ENCODE assay signal across 23 cellular contexts in genomic region chr19:55111238-55111831, GRCh38. TPM values are rescaled to one million over a fixed set of nuclear protein-coding genes. Genes with fewer than 3 reads are reported as not detected.
A peak's percentile ranks its signal among the peaks of the same experiment; 100 is the strongest.
DNase-seq lines count a peak whose midpoint lies in the region; ATAC-seq, FAIRE-seq and TF ChIP-seq lines count a peak whose summit lies in the region.
"Had no signal": no experiment of that assay in that cellular context is flagged by ENCODE, and none has a peak within 500 bp of the region (broad histone marks: within the 10 kb centered on the region; RNA-seq: fewer than 3 reads in every experiment).

No MANE protein-coding gene starts in this region.

- H3K4me1 ChIP-seq in mesenchymal stem cell (ENCODE audit: control insufficient read depth, insufficient read depth, low read depth, low read length) = peaks cover 44% of the 10 kb centered on the region
- peaks cover 32 to 59% (median 42%) of the 10 kb centered on the region in 4 donors for H3K4me1 ChIP-seq in stomach

- no peaks in the 10 kb centered on the region for H3K9me3 Mint-ChIP-seq in chondrocyte (ENCODE audit: low read depth)
- no peaks in the 10 kb centered on the region for H3K9me3 Mint-ChIP-seq in activated CD8-positive, alpha-beta T cell treated with anti-CD3 and anti-CD28 coated beads for 36 hours
- H3K9me3 Mint-ChIP-seq: activated T-cell treated with anti-CD3 and anti-CD28 coated beads, Interleukin-2, amount 50 U/mL, for 72 hours; CD14-positive monocyte; stimulated activated naive CD8-positive, alpha-beta T cell treated with anti-CD3 and anti-CD28 coated beads, Interleukin-15, amount 100 ng/mL, for 72 hours had no signal

- H3K27me3 ChIP-seq in H7 (ENCODE audit: control insufficient read depth, insufficient read depth, low read length) = no peaks in the 10 kb centered on the region
- no peaks in the 10 kb centered on the region for H3K27me3 ChIP-seq in mesenchymal stem cell (ENCODE audit: control insufficient read depth in 1 of 2, insufficient read depth in 1 of 2, low read length in 2 of 2)
- no peaks in the 10 kb centered on the region for H3K27me3 ChIP-seq in stomach
- H3K27me3 ChIP-seq: SJSA1 had no signal

- no peak overlapping the region for H2AFZ ChIP-seq in mesenchymal stem cell (ENCODE audit: low read depth, low read length)

- H3K4me3 ChIP-seq in H7 (ENCODE audit: insufficient read depth, low read depth, low read length) (no peak overlapping the region), mesenchymal stem cell (ENCODE audit: insufficient read depth in 1 of 2, low read depth in 1 of 2, low read length in 2 of 2) (peak overlapping the region in 1 of 2 experiments; percentile 47), stomach (no peak overlapping the region)
- H3K4me3 ChIP-seq: SJSA1 had no signal

- H3K36me3 ChIP-seq in H7 (replicated peaks; ENCODE audit: control insufficient read depth, insufficient read depth, low read length) (no peaks in the 10 kb centered on the region), mesenchymal stem cell (ENCODE audit: control insufficient read depth in 1 of 2, insufficient read depth in 2 of 2, low read depth in 1 of 2, low read length in 2 of 2) (peaks cover 37 to 57% of the 10 kb centered on the region in 2 experiments), stomach (peaks cover 22 to 57% (median 41%) of the 10 kb centered on the region in 4 donors)

- H3K4me1 Mint-ChIP-seq in chondrocyte (ENCODE audit: low read depth) = peaks cover 36% of the 10 kb centered on the region
- H3K4me1 Mint-ChIP-seq in activated CD8-positive, alpha-beta T cell treated with anti-CD3 and anti-CD28 coated beads for 36 hours (ENCODE audit: low read depth) = peaks cover 17% of the 10 kb centered on the region

- H2BK5ac ChIP-seq in mesenchymal stem cell (ENCODE audit: low read depth, low read length, poor library complexity, severe bottlenecking) = no peak overlapping the region

- no peak overlapping the region for H3K27ac ChIP-seq in mesenchymal stem cell (ENCODE audit: low read length, poor library complexity, severe bottlenecking)
- H3K27ac ChIP-seq in stomach = peak overlapping the region in 4 of 5 donors; percentile 78 to 95 (median 91)
- H3K27ac ChIP-seq: SJSA1 had no signal

- H2BK120ac ChIP-seq in mesenchymal stem cell (ENCODE audit: low read depth, low read length) = no peak overlapping the region

- POLR2A ChIA-PET in activated CD8-positive, alpha-beta T cell treated with anti-CD3 and anti-CD28 coated beads for 36 hours (lab: Charles Lee) = no interaction called here

- peaks cover 8% of the 10 kb centered on the region for H3K36me3 Mint-ChIP-seq in chondrocyte (ENCODE audit: low read depth)
- peaks cover 20% of the 10 kb centered on the region for H3K36me3 Mint-ChIP-seq in activated CD8-positive, alpha-beta T cell treated with anti-CD3 and anti-CD28 coated beads for 36 hours (ENCODE audit: low read depth)

- H3K27ac Mint-ChIP-seq in chondrocyte (ENCODE audit: unreplicated experiment) = peak overlapping the region; percentile 50
- no peak overlapping the region for H3K27ac Mint-ChIP-seq in activated CD8-positive, alpha-beta T cell treated with anti-CD3 and anti-CD28 coated beads for 36 hours

- CTCF ChIA-PET in activated CD8-positive, alpha-beta T cell treated with anti-CD3 and anti-CD28 coated beads for 36 hours (lab: Charles Lee) = interaction anchor here (1.8 kb wide), 1 partner anchor 22 kb away, joined by 4 read pairs; no protein-coding TSS in a partner anchor

- no peak overlapping the region for H2AK5ac ChIP-seq in mesenchymal stem cell (ENCODE audit: low read length, severe bottlenecking)

- no peaks in the 10 kb centered on the region for H3K9me3 ChIP-seq in mesenchymal stem cell (ENCODE audit: control insufficient read depth, low read length)
- H3K9me3 ChIP-seq in stomach = no peaks in the 10 kb centered on the region
- H3K9me3 ChIP-seq: SJSA1 had no signal

- no peak overlapping the region for H3K14ac ChIP-seq in mesenchymal stem cell (ENCODE audit: low read length in 2 of 2)

- WGBS in mesenchymal stem cell = 98% methylated on average over 19 of the region's 21 CpGs
- WGBS in stomach, 5 donors = 67 to 87% (median 82%) methylated on average over 21 of the region's 21 CpGs

- intact Hi-C loops in stomach (cut with DNase I; ENCODE audit: low total_unique reads) = no loop called here
- intact Hi-C loops in activated CD8-positive, alpha-beta T cell treated with anti-CD3 and anti-CD28 coated beads for 36 hours (cut with micrococcal nuclease) = no loop called here

- H2BK12ac ChIP-seq in mesenchymal stem cell (ENCODE audit: low read length in 2 of 2) = no peak overlapping the region

- no peaks in the 10 kb centered on the region for H3K27me3 Mint-ChIP-seq in chondrocyte (ENCODE audit: low read depth)
- H3K27me3 Mint-ChIP-seq in activated CD8-positive, alpha-beta T cell treated with anti-CD3 and anti-CD28 coated beads for 36 hours = no peaks in the 10 kb centered on the region
- H3K27me3 Mint-ChIP-seq: stimulated activated naive CD8-positive, alpha-beta T cell treated with anti-CD3 and anti-CD28 coated beads, Interleukin-15, amount 100 ng/mL, for 72 hours had no signal

- no peak for TF ChIP-seq EP300 in stomach (IDR thresholded peaks at IDR 0.05)

- TF ChIP-seq POLR2A in stomach (IDR thresholded peaks at IDR 0.05) = no peak

- FAIRE-seq in D721Med (lab: Jason Lieb, UNC) = no peak
- FAIRE-seq: GM12891, GM19239 had no signal

- H3K18ac ChIP-seq in mesenchymal stem cell (ENCODE audit: low read depth in 1 of 2, low read length in 2 of 2) = no peak overlapping the region

- H3K79me1 ChIP-seq in mesenchymal stem cell (replicated peaks; ENCODE audit: low read length, poor library complexity, severe bottlenecking) = peaks cover 42% of the 10 kb centered on the region

- ATAC-seq in activated CD8-positive, alpha-beta T cell treated with anti-CD3 and anti-CD28 coated beads for 36 hours = no peak
- ATAC-seq in HG02623 (IDR thresholded peaks at IDR 0.05; ENCODE audit: unreplicated experiment) = no peak
- ATAC-seq: activated T-cell treated with anti-CD3 and anti-CD28 coated beads, Interleukin-2, amount 50 U/mL, for 72 hours; HCT116; PC-3; stimulated activated naive CD8-positive, alpha-beta T cell treated with anti-CD3 and anti-CD28 coated beads, Interleukin-15, amount 100 ng/mL, for 72 hours had no signal

- TF ChIP-seq CTCF in chondrocyte (IDR thresholded peaks at IDR 0.05) (no peak), stomach (IDR thresholded peaks at IDR 0.05) (no peak), D721Med (IDR thresholded peaks at IDR 0.05; ENCODE audit: insufficient read depth, missing control alignments) (no peak)
- TF ChIP-seq CTCF in activated CD8-positive, alpha-beta T cell treated with anti-CD3 and anti-CD28 coated beads for 36 hours (IDR thresholded peaks at IDR 0.05) = no peak

- H4K91ac ChIP-seq in mesenchymal stem cell (ENCODE audit: low read length) = no peak overlapping the region

- H3K4me3 Mint-ChIP-seq in chondrocyte (ENCODE audit: unreplicated experiment) = no peak overlapping the region
- H3K4me3 Mint-ChIP-seq in activated CD8-positive, alpha-beta T cell treated with anti-CD3 and anti-CD28 coated beads for 36 hours = no peak overlapping the region
- H3K4me3 Mint-ChIP-seq: activated T-cell treated with anti-CD3 and anti-CD28 coated beads, Interleukin-2, amount 50 U/mL, for 72 hours; CD14-positive monocyte; stimulated activated naive CD8-positive, alpha-beta T cell treated with anti-CD3 and anti-CD28 coated beads, Interleukin-15, amount 100 ng/mL, for 72 hours had no signal

- H2BK15ac ChIP-seq in mesenchymal stem cell (ENCODE audit: low read depth, poor library complexity, severe bottlenecking) = no peak overlapping the region

- H3K23ac ChIP-seq in mesenchymal stem cell (ENCODE audit: low read length in 2 of 2) = no peak overlapping the region

- peak overlapping the region; percentile 84 for H3K9ac ChIP-seq in mesenchymal stem cell (ENCODE audit: low read length)

- no peak overlapping the region for H3K4me2 ChIP-seq in mesenchymal stem cell (ENCODE audit: low read length, poor library complexity, severe bottlenecking)

- H3K4ac ChIP-seq in mesenchymal stem cell (ENCODE audit: low read depth in 1 of 2, low read length in 2 of 2) = no peak overlapping the region

- no peak overlapping the region for H4K8ac ChIP-seq in mesenchymal stem cell (ENCODE audit: low read length)

- DNase-seq in H7 = peak; percentile 37
- no peak for DNase-seq in chondrocyte (ENCODE audit: low spot score)
- DNase-seq in mesenchymal stem cell = no peak
- DNase-seq in stomach = no peak
- no peak for DNase-seq in activated CD8-positive, alpha-beta T cell treated with anti-CD3 and anti-CD28 coated beads for 36 hours
- DNase-seq in Kasumi-1 (lab: John Stamatoyannopoulos, UW) = no peak
- no peak for DNase-seq in D721Med (ENCODE audit: insufficient read length, low spot score)
- DNase-seq: activated CD4-positive, CD25-positive, alpha-beta regulatory T cell; activated naive CD4-positive, alpha-beta T cell treated with anti-CD3 and anti-CD28 coated beads, Interleukin-2, amount 50 U/mL, for 16 hours; activated T-cell treated with anti-CD3 and anti-CD28 coated beads, Interleukin-2, amount 50 U/mL, for 72 hours; DMS153; hypothalamus; NCI-H2227 treated with DMSO at 0.1 percent for 48 hours; PC-3; stimulated activated CD4-positive, alpha-beta T cell treated with anti-CD3 and anti-CD28 coated beads, Interleukin-1b, Interleukin-23, amount 100 ng/mL, for 48 hours; stimulated activated naive CD8-positive, alpha-beta T cell treated with anti-CD3 and anti-CD28 coated beads, Interleukin-15, amount 100 ng/mL, for 72 hours had no signal

RNA-seq across cellular contexts. Expression of gene PPP1R12C, which starts 6.1 kb away (rescaled TPM):
- total RNA-seq in H7 (2014; rRNA removed; shearing (Covaris generic)) = 57.5 and 66.4 TPM in 2 replicates
- 86.1 to 111 TPM (median 103 TPM) in 3 replicates for total RNA-seq in chondrocyte
- polyA plus RNA-seq in mesenchymal stem cell (2013, experiment 1 of 2) = 83.1 TPM
- 80.0 TPM for polyA plus RNA-seq in mesenchymal stem cell (2013, experiment 2 of 2)
- total RNA-seq in stomach = 100 to 1,000 TPM in 4 of 5 donors, 10 to 100 TPM in 1; 52.7 to 261 (median 167) TPM
- polyA plus RNA-seq in stomach = 100 to 1,000 TPM in 1 of 3 donors, 10 to 100 TPM in 2; 77.0 to 136 (median 82.6) TPM
- 10 to 100 TPM; 55.4 to 55.8 TPM for total RNA-seq in activated CD8-positive, alpha-beta T cell treated with anti-CD3 and anti-CD28 coated beads for 36 hours

RNA-seq across cellular contexts. Expression of gene EPS8L1, which starts 35.7 kb away (rescaled TPM):
- 20.0 and 22.9 TPM in 2 replicates for total RNA-seq in H7 (2014; rRNA removed; shearing (Covaris generic))
- total RNA-seq in chondrocyte (4.1 to 7.9 TPM (median 6.8 TPM) in 3 replicates), stomach (100 to 1,000 TPM in 3 of 5 donors, 10 to 100 TPM in 2; 32.3 to 303 (median 114) TPM)
- 5.2 TPM for polyA plus RNA-seq in mesenchymal stem cell (2013, experiment 1 of 2)
- polyA plus RNA-seq in mesenchymal stem cell (2013, experiment 2 of 2) = 4.9 TPM
- 100 to 1,000 TPM in 1 of 3 donors, 10 to 100 TPM in 2; 82.3 to 320 (median 87.5) TPM for polyA plus RNA-seq in stomach
- 1 to 10 TPM; 2.8 to 3.2 TPM for total RNA-seq in activated CD8-positive, alpha-beta T cell treated with anti-CD3 and anti-CD28 coated beads for 36 hours

RNA-seq across cellular contexts. Expression of gene TNNT1, which starts 37.7 kb away (rescaled TPM):
- 33.8 and 44.8 TPM in 2 replicates for total RNA-seq in H7 (2014; rRNA removed; shearing (Covaris generic))
- total RNA-seq in chondrocyte = 0.62 TPM in 1 of 3 replicates, not detected in the others
- 1.2 TPM for polyA plus RNA-seq in mesenchymal stem cell (2013, experiment 1 of 2)
- 0.99 TPM for polyA plus RNA-seq in mesenchymal stem cell (2013, experiment 2 of 2)
- 1 to 10 TPM in 1 of 5 donors, not detected in 4; 1.1 TPM for total RNA-seq in stomach
- polyA plus RNA-seq in stomach = 10 to 100 TPM in 1 of 3 donors, 1 to 10 TPM in 1, under 1 TPM in 1; 0.87 to 19.6 (median 6.7) TPM
- not detected for total RNA-seq in activated CD8-positive, alpha-beta T cell treated with anti-CD3 and anti-CD28 coated beads for 36 hours
- total RNA-seq: mesenteric fat pad had no signal

RNA-seq across cellular contexts. Expression of gene TNNI3, which starts 46.2 kb away (rescaled TPM):
- 6.5 and 11.6 TPM in 2 replicates for total RNA-seq in H7 (2014; rRNA removed; shearing (Covaris generic))
- total RNA-seq in chondrocyte (not detected in 3 replicates), stomach (not detected)
- 0.18 TPM for polyA plus RNA-seq in mesenchymal stem cell (2013, experiment 1 of 2)
- polyA plus RNA-seq in mesenchymal stem cell (2013, experiment 2 of 2) = 0.18 TPM
- polyA plus RNA-seq in stomach = 10 to 100 TPM in 1 of 3 donors, 1 to 10 TPM in 2; 4.2 to 14.1 (median 7.8) TPM
- total RNA-seq in activated CD8-positive, alpha-beta T cell treated with anti-CD3 and anti-CD28 coated beads for 36 hours = not detected
- total RNA-seq: mesenteric fat pad, SJSA1 had no signal

RNA-seq across cellular contexts. Expression of gene RDH13, which starts 48.4 kb away (rescaled TPM):
- total RNA-seq in H7 (2014; rRNA removed; shearing (Covaris generic)) = 21.2 and 24.4 TPM in 2 replicates
- total RNA-seq in chondrocyte (9.7 to 13.7 TPM (median 11.1 TPM) in 3 replicates), stomach (100 to 1,000 TPM in 1 of 5 donors, 10 to 100 TPM in 4; 20.6 to 124 (median 28.8) TPM)
- 5.1 TPM for polyA plus RNA-seq in mesenchymal stem cell (2013, experiment 1 of 2)
- polyA plus RNA-seq in mesenchymal stem cell (2013, experiment 2 of 2) = 5.3 TPM
- 10 to 100 TPM; 13.1 to 22.0 (median 20.3) TPM for polyA plus RNA-seq in stomach
- total RNA-seq in activated CD8-positive, alpha-beta T cell treated with anti-CD3 and anti-CD28 coated beads for 36 hours = 10 to 100 TPM; 17.3 to 18.2 TPM

Comparison
In these comparisons a context has a peak if more than half of its experiments do, and no peak if none do; other contexts are left out.
1. RNA of gene TNNT1, which starts 37.7 kb away (total RNA-seq): 33.8 to 44.8 TPM in H7; 0.62 TPM in chondrocyte, 1.1 TPM in stomach and not detected in activated CD8-positive, alpha-beta T cell treated with anti-CD3 and anti-CD28 coated beads for 36 hours; every median in the first group is over 10 times any median in the second.